In genomic region chr20:23361108-23361650, GRCh38 we compare ENCODE assay signal across 8 cellular contexts. TPM values are rescaled to one million over a fixed set of nuclear protein-coding genes. Genes with fewer than 3 reads are reported as not detected.
DNase-seq lines count a peak whose midpoint lies in the region; ATAC-seq and TF ChIP-seq lines count a peak whose summit lies in the region.

No MANE protein-coding gene starts in this region.

- intact Hi-C loops in OCI-LY7 (cut with micrococcal nuclease; ENCODE audit: unreplicated experiment) (loop anchor here (5.0 kb wide), 1 partner anchor 61 kb away; the partner anchor contains the start of gene NAPB), mucosa of descending colon (cut with DNase I, micrococcal nuclease) (no loop called here)

- H3K9me3 ChIP-seq in OCI-LY7 (ENCODE audit: low read length) = no peaks in the 10 kb centered on the region
- no peaks in the 10 kb centered on the region for H3K9me3 ChIP-seq in ectodermal cell (ENCODE audit: control insufficient read depth, low read length)
- H3K9me3 ChIP-seq in mucosa of descending colon = no peaks in the 10 kb centered on the region

- peak overlapping the region; percentile 67; the same call in 1 of the 2 replicates for H2AFZ ChIP-seq in OCI-LY7 (ENCODE audit: low read length)

- 5% methylated on average over 27 of the region's 27 CpGs for WGBS in ectodermal cell, 2 experiments

- no peaks in the 10 kb centered on the region for H3K27me3 ChIP-seq in ectodermal cell (ENCODE audit: control insufficient read depth, insufficient read depth, low read length, poor library complexity, severe bottlenecking)

- H3K36me3 ChIP-seq in OCI-LY7 (ENCODE audit: insufficient read depth, low read length) = peaks cover 23% of the 10 kb centered on the region
- H3K36me3 ChIP-seq in ectodermal cell (ENCODE audit: control insufficient read depth, insufficient read depth, low read length) = no peaks in the 10 kb centered on the region
- no peaks in the 10 kb centered on the region for H3K36me3 ChIP-seq in mucosa of descending colon (ENCODE audit: low read depth)

- H3K9me2 ChIP-seq in OCI-LY7 (ENCODE audit: insufficient read depth, low read length) = no peaks in the 10 kb centered on the region

- CTCF ChIA-PET in OCI-LY7 (lab: Charles Lee; ENCODE audit: unreplicated experiment) = interaction anchor here (1.0 kb wide), 1 partner anchor 11 kb away, joined by 3 read pairs; no protein-coding TSS in a partner anchor

- H3K4me1 ChIP-seq in OCI-LY7 (ENCODE audit: insufficient read depth, low read length, poor library complexity, severe bottlenecking) = peaks cover 49% of the 10 kb centered on the region
- peaks cover 8% of the 10 kb centered on the region for H3K4me1 ChIP-seq in ectodermal cell (ENCODE audit: control insufficient read depth, insufficient read depth, low read length)
- peaks cover 45% of the 10 kb centered on the region for H3K4me1 ChIP-seq in mucosa of descending colon (ENCODE audit: low read depth)

- DNase-seq in OCI-LY7 (ENCODE audit: low spot score) = no peak
- DNase-seq in mucosa of descending colon = peak in 1 of 3 donors; percentile 48

- POLR2A ChIA-PET in OCI-LY7 (lab: Charles Lee) = interaction anchor here (1.2 to 2.0 kb wide), 2 partner anchors 9 to 11 kb away, joined by 3 to 7 read pairs; partner anchors contain the start of gene NXT1

- BruUV-seq in OCI-LY7 (replicated peaks; lab: Mats Ljungman, UMichigan) = no TSS peak

- ATAC-seq in mucosa of descending colon (peak; percentile 15), GM21515 (IDR thresholded peaks at IDR 0.05; ENCODE audit: unreplicated experiment) (no peak), GM18870 (IDR thresholded peaks at IDR 0.05; ENCODE audit: unreplicated experiment) (no peak), HG02759 (IDR thresholded peaks at IDR 0.05; ENCODE audit: unreplicated experiment) (no peak), HG03469 (IDR thresholded peaks at IDR 0.05; ENCODE audit: unreplicated experiment) (no peak)

- TF ChIP-seq CTCF in GM12875 (IDR thresholded peaks at IDR 0.05; ENCODE audit: borderline replicate concordance, insufficient read depth, low read depth, low read length) (no peak), OCI-LY7 (conservative IDR thresholded peaks at IDR 0.05; ENCODE audit: low read length) (no peak), mucosa of descending colon (IDR thresholded peaks at IDR 0.05) (no peak)

- H3K27ac ChIP-seq in OCI-LY7 (ENCODE audit: low read depth, low read length, poor library complexity, severe bottlenecking) (peak overlapping the region; percentile 73), ectodermal cell (ENCODE audit: insufficient read depth, low read depth, low read length, poor library complexity, severe bottlenecking) (peak overlapping the region; percentile 93)

- H3K79me2 ChIP-seq in OCI-LY7 (ENCODE audit: insufficient read depth, low read depth, low read length) = peaks cover 33% of the 10 kb centered on the region

- H3K4me2 ChIP-seq in OCI-LY7 (ENCODE audit: low read length) = peak overlapping the region; percentile 84

- peaks cover 14% of the 10 kb centered on the region for H4K20me1 ChIP-seq in OCI-LY7 (ENCODE audit: insufficient read depth, low read length)

- H3K4me3 ChIP-seq in GM12875 (ENCODE audit: low read depth, low read length) (peak overlapping the region; percentile 74), OCI-LY7 (ENCODE audit: low read depth, low read length, poor library complexity, severe bottlenecking) (peak overlapping the region; percentile 85), ectodermal cell (ENCODE audit: insufficient read depth, low read depth, low read length) (peak overlapping the region; percentile 89), mucosa of descending colon (peak overlapping the region; percentile 91)

RNA-seq across cellular contexts. Expression of gene GZF1, which starts 0.8 kb away (rescaled TPM):
- total RNA-seq in OCI-LY7 (2014; rRNA removed; shearing (Covaris generic)) = 9.3 and 17.7 TPM in 2 replicates
- total RNA-seq in OCI-LY7 (2022) (17.1 and 20.1 TPM in 2 replicates), mucosa of descending colon (10 to 100 TPM in 1 of 3 donors, 1 to 10 TPM in 2; 5.8 to 16.2 (median 9.3) TPM)
- 12.9 TPM for polyA plus RNA-seq in ectodermal cell (2013, experiment 1 of 4)
- polyA plus RNA-seq in ectodermal cell (2013, experiment 2 of 4) = 17.4 TPM
- 15.1 TPM for polyA plus RNA-seq in ectodermal cell (2013, experiment 3 of 4)
- polyA plus RNA-seq in ectodermal cell (2013, experiment 4 of 4) = 15.4 TPM

RNA-seq across cellular contexts. Expression of gene NXT1, which starts 10.6 kb away (rescaled TPM):
- 71.6 and 76.5 TPM in 2 replicates for total RNA-seq in OCI-LY7 (2014; rRNA removed; shearing (Covaris generic))
- total RNA-seq in OCI-LY7 (2022) = 33.7 and 33.9 TPM in 2 replicates
- 26.0 TPM for polyA plus RNA-seq in ectodermal cell (2013, experiment 1 of 4)
- polyA plus RNA-seq in ectodermal cell (2013, experiment 2 of 4) = 27.5 TPM
- polyA plus RNA-seq in ectodermal cell (2013, experiment 3 of 4) = 27.3 TPM
- polyA plus RNA-seq in ectodermal cell (2013, experiment 4 of 4) = 28.5 TPM
- total RNA-seq in mucosa of descending colon = 10 to 100 TPM in 2 of 3 donors, 1 to 10 TPM in 1; 9.9 to 12.9 (median 10.6) TPM
